Comparison of ENCODE assay signal across 2 cellular contexts in genomic region chr19:51000426-51000825, GRCh38.
TF ChIP-seq lines count a peak whose summit lies in the region.

No MANE protein-coding gene starts in this region.

TF ChIP-seq in HCT116, 20 proteins besides CTCF, POLR2A, EP300 and RAD21:
- TF ChIP-seq ZNF274 (IDR thresholded peaks at IDR 0.05; ENCODE audit: low read depth, low read length) = no peak
- no peak for TF ChIP-seq EZH2phosphoT487 (IDR thresholded peaks at IDR 0.05; ENCODE audit: borderline replicate concordance)
- no peak for TF ChIP-seq ATF3 (IDR thresholded peaks at IDR 0.05)
- TF ChIP-seq SRF (IDR thresholded peaks at IDR 0.05; ENCODE audit: low read depth) = no peak
- 0 out of 2 replicates have a peak, but pooled peaks have one; percentile 29 for TF ChIP-seq ZFX (IDR thresholded peaks at IDR 0.05)

TF ChIP-seq in K562, 482 proteins besides CTCF, POLR2A, EP300 and RAD21:
- TF ChIP-seq FOS (IDR thresholded peaks at IDR 0.05; ENCODE audit: extremely low read depth, insufficient read length) (no peak), NFE2L1 (tag; IDR thresholded peaks at IDR 0.05; ENCODE audit: borderline replicate concordance, low read depth) (no peak), POU5F1 (IDR thresholded peaks at IDR 0.05; ENCODE audit: borderline replicate concordance, low read depth, low read length, partially characterized antibody) (no peak), CEBPG (CRISPR knock-in tag; IDR thresholded peaks at IDR 0.05) (no peak), CEBPG (tag; conservative IDR thresholded peaks at IDR 0.05 in 1 of 2, IDR thresholded peaks at IDR 0.05 in 1 of 2) (no peak), TAL1 (IDR thresholded peaks at IDR 0.05) (no peak), ZNF436 (CRISPR knock-in tag; IDR thresholded peaks at IDR 0.05) (no peak), TBL1XR1 (IDR thresholded peaks at IDR 0.05; ENCODE audit: low read length in 2 of 2) (no peak), THAP12 (CRISPR knock-in tag; IDR thresholded peaks at IDR 0.05) (no peak), POLR2G (IDR thresholded peaks at IDR 0.05; ENCODE audit: low read depth, low read length) (no peak), RFX5 (IDR thresholded peaks at IDR 0.05; ENCODE audit: low read depth, low read length) (no peak), ZSCAN32 (CRISPR knock-in tag; IDR thresholded peaks at IDR 0.05) (no peak), ZHX1 (conservative IDR thresholded peaks at IDR 0.05; ENCODE audit: low read length) (no peak), PHF8 (IDR thresholded peaks at IDR 0.05; ENCODE audit: borderline replicate concordance, low read length) (no peak), SMARCA4 (IDR thresholded peaks at IDR 0.05) (no peak), DEAF1 (CRISPR knock-in tag; IDR thresholded peaks at IDR 0.05) (no peak), NFATC3 (IDR thresholded peaks at IDR 0.05) (no peak)
TF ChIP-seq in K562: peak in this region for 0.
